In genomic region chr1:15722411-15722810, GRCh38 we compare ENCODE assay signal across 25 cellular contexts. TPM values are rescaled to one million over a fixed set of nuclear protein-coding genes. Genes with fewer than 3 reads are reported as not detected.
DNase-seq lines count a peak whose midpoint lies in the region; ATAC-seq and TF ChIP-seq lines count a peak whose summit lies in the region.
"Had no signal": no experiment of that assay in that cellular context is flagged by ENCODE, and none has a peak within 500 bp of the region (broad histone marks: within the 10 kb centered on the region; RNA-seq: fewer than 3 reads in every experiment).

No MANE protein-coding gene starts in this region.

- H3K27ac Mint-ChIP-seq in chondrocyte (ENCODE audit: unreplicated experiment) = peak overlapping the region; percentile 82
- no peak overlapping the region for H3K27ac Mint-ChIP-seq in activated naive CD4-positive, alpha-beta T cell treated with anti-CD3 and anti-CD28 coated beads, Interleukin-2, amount 10 ng/mL, durations not matched to agents 7 days and 5 days
- H3K27ac Mint-ChIP-seq in H9 = no peak overlapping the region
- H3K27ac Mint-ChIP-seq: CD8-positive, alpha-beta T cell; IgD-negative memory B cell had no signal

- intact Hi-C loops in gastrocnemius medialis (cut with DNase I; ENCODE audit: low total_unique reads) = no loop called here

- H3K23ac ChIP-seq in H9 (ENCODE audit: insufficient read length, low read depth, low read length) = no peak overlapping the region

- no peak overlapping the region for H2BK12ac ChIP-seq in H9 (ENCODE audit: insufficient read length, low read depth, low read length)

- H3K56ac ChIP-seq in H9 (ENCODE audit: insufficient read length, low read depth, low read length) = no peak overlapping the region

- H3K4me1 ChIP-seq in gastrocnemius medialis (peaks cover 50 to 55% of the 10 kb centered on the region in 2 donors), H9 (ENCODE audit: insufficient read depth, low read length) (no peaks in the 10 kb centered on the region)
- H3K4me1 ChIP-seq: Caco-2 had no signal

- no peak overlapping the region for H2AFZ ChIP-seq in H9 (ENCODE audit: low read length)
- H2AFZ ChIP-seq: GM23248 had no signal

- DNase-seq in WERI-Rb-1 (peak; percentile 22), chondrocyte (ENCODE audit: low spot score) (no peak), gastrocnemius medialis (no peak), AG08396 (ENCODE audit: low spot score) (no peak), NCI-H1930 (lab: John Stamatoyannopoulos, UW) (no peak), H9 (no peak)
- no peak for DNase-seq in activated naive CD4-positive, alpha-beta T cell treated with anti-CD3 and anti-CD28 coated beads, Interleukin-2, amount 10 ng/mL, durations not matched to agents 7 days and 5 days
- DNase-seq: CD8-positive, alpha-beta T cell; GM23248; H7; MM.1S; NCI-H2029 treated with DMSO at 0.1 percent for 48 hours; NCI-H446 treated with DMSO at 0.1 percent for 48 hours; NCI-H526; NCI-H82; NK-92 treated with Interleukin-12 subunit alpha and Interleukin-12 subunit beta, amount 100 ng/mL, for 24 hours; PC-3; SJCRH30 had no signal

- no peaks in the 10 kb centered on the region for H3K9me3 ChIP-seq in WERI-Rb-1 (ENCODE audit: severe bottlenecking)
- no peaks in the 10 kb centered on the region for H3K9me3 ChIP-seq in gastrocnemius medialis
- H3K9me3 ChIP-seq in H9 (ENCODE audit: control insufficient read depth, low read depth, low read length) = no peaks in the 10 kb centered on the region
- H3K9me3 ChIP-seq: Caco-2, SJCRH30 had no signal

- H3K9me3 Mint-ChIP-seq in chondrocyte (ENCODE audit: low read depth) (no peaks in the 10 kb centered on the region), H9 (no peaks in the 10 kb centered on the region)
- no peaks in the 10 kb centered on the region for H3K9me3 Mint-ChIP-seq in activated naive CD4-positive, alpha-beta T cell treated with anti-CD3 and anti-CD28 coated beads, Interleukin-2, amount 10 ng/mL, durations not matched to agents 7 days and 5 days
- H3K9me3 Mint-ChIP-seq: CD8-positive, alpha-beta T cell; IgD-negative memory B cell had no signal

- H3K79me1 ChIP-seq in H9 (ENCODE audit: insufficient read depth, low read depth, low read length, poor library complexity, severe bottlenecking) = no peaks in the 10 kb centered on the region

- H3K4me3 Mint-ChIP-seq in chondrocyte (ENCODE audit: unreplicated experiment) (no peak overlapping the region), H9 (no peak overlapping the region)
- no peak overlapping the region for H3K4me3 Mint-ChIP-seq in activated naive CD4-positive, alpha-beta T cell treated with anti-CD3 and anti-CD28 coated beads, Interleukin-2, amount 10 ng/mL, durations not matched to agents 7 days and 5 days
- H3K4me3 Mint-ChIP-seq: B cell; CD8-positive, alpha-beta T cell; IgD-negative memory B cell had no signal

- no peaks in the 10 kb centered on the region for H4K20me1 ChIP-seq in H9 (ENCODE audit: control insufficient read depth, insufficient read depth, insufficient read length)

- TF ChIP-seq CTCF in WERI-Rb-1 (IDR thresholded peaks at IDR 0.05; ENCODE audit: low read depth, low read length) (no peak), chondrocyte (IDR thresholded peaks at IDR 0.05) (no peak), gastrocnemius medialis (IDR thresholded peaks at IDR 0.05 in 4 of 5, conservative IDR thresholded peaks at IDR 0.05 in 1 of 5) (no peak), H9 (conservative IDR thresholded peaks at IDR 0.05) (no peak)

- no peak overlapping the region for H4K5ac ChIP-seq in H9 (ENCODE audit: insufficient read length, low read depth, low read length)

- CTCF ChIA-PET in activated naive CD4-positive, alpha-beta T cell treated with anti-CD3 and anti-CD28 coated beads, Interleukin-2, amount 10 ng/mL, durations not matched to agents 7 days and 5 days (lab: Charles Lee) = no interaction called here

- H3K27ac ChIP-seq in WERI-Rb-1 = peak overlapping the region; percentile 93
- H3K27ac ChIP-seq in gastrocnemius medialis = peak overlapping the region; percentile 93 to 96 (median 96)
- H3K27ac ChIP-seq in H9 (ENCODE audit: insufficient read length, low read depth, low read length) = no peak overlapping the region
- H3K27ac ChIP-seq: C4-2B, GM23248, KMS-11 had no signal

- no peak overlapping the region for H2BK5ac ChIP-seq in H9 (ENCODE audit: insufficient read length, low read length)

- in situ Hi-C loops in gastrocnemius medialis (cut with MboI; ENCODE audit: low sequenced_read_pairs in 4 of 4) = no loop called here

- H3K18ac ChIP-seq in H9 (ENCODE audit: insufficient read length, low read depth, low read length) = no peak overlapping the region

- H3K4ac ChIP-seq in H9 (ENCODE audit: low read depth, low read length) = no peak overlapping the region

- WGBS in H9 (ENCODE audit: extremely low coverage, insufficient read length, low lambda C conversion rate) = no CpG with 5 or more reads among the region's 4 CpGs

- no peak overlapping the region for H3K4me3 ChIP-seq in WERI-Rb-1 (ENCODE audit: low read depth, low read length)
- H3K4me3 ChIP-seq in gastrocnemius medialis = no peak overlapping the region
- H3K4me3 ChIP-seq: GM23248, SJCRH30 had no signal

- H3K36me3 Mint-ChIP-seq in chondrocyte (ENCODE audit: low read depth) (peaks cover 23% of the 10 kb centered on the region), H9 (ENCODE audit: insufficient read depth in 1 of 3, low read depth in 3 of 3) (peaks cover 22 to 61% (median 45%) of the 10 kb centered on the region in 3 experiments)
- peaks cover 20% of the 10 kb centered on the region for H3K36me3 Mint-ChIP-seq in activated naive CD4-positive, alpha-beta T cell treated with anti-CD3 and anti-CD28 coated beads, Interleukin-2, amount 10 ng/mL, durations not matched to agents 7 days and 5 days
- H3K36me3 Mint-ChIP-seq: IgD-negative memory B cell had no signal

- H4K91ac ChIP-seq in H9 (ENCODE audit: insufficient read length, low read depth, low read length) = no peak overlapping the region

- no peak overlapping the region for H3K14ac ChIP-seq in H9 (ENCODE audit: insufficient read depth, low read length)

- no peak for ATAC-seq in gastrocnemius medialis
- ATAC-seq: CD8-positive, alpha-beta T cell; PC-3; Right ventricle myocardium inferior had no signal

- H2BK20ac ChIP-seq in H9 (ENCODE audit: low read depth, low read length, poor library complexity, severe bottlenecking) = no peak overlapping the region

- H4K8ac ChIP-seq in H9 (replicated peaks; ENCODE audit: insufficient read length, low read depth, low read length) = no peak overlapping the region

- H3K27me3 ChIP-seq in WERI-Rb-1 (ENCODE audit: insufficient read depth, low read depth, severe bottlenecking) (no peaks in the 10 kb centered on the region), gastrocnemius medialis (no peaks in the 10 kb centered on the region), H9 (ENCODE audit: insufficient read depth, low read length) (no peaks in the 10 kb centered on the region)
- H3K27me3 ChIP-seq: SJCRH30 had no signal

- H2BK120ac ChIP-seq in H9 (ENCODE audit: low read depth, low read length, poor library complexity, severe bottlenecking) = no peak overlapping the region

- H2AK5ac ChIP-seq in H9 (ENCODE audit: insufficient read length, low read length) = no peak overlapping the region

- no peaks in the 10 kb centered on the region for H3K23me2 ChIP-seq in H9 (ENCODE audit: insufficient read length, low read depth, low read length, poor library complexity, severe bottlenecking)

- H2BK15ac ChIP-seq in H9 (ENCODE audit: low read depth, low read length) = no peak overlapping the region

- H3K36me3 ChIP-seq in WERI-Rb-1 (peaks cover 68% of the 10 kb centered on the region), gastrocnemius medialis (peaks cover 0 to 55% of the 10 kb centered on the region in 2 donors)

- no peaks in the 10 kb centered on the region for H3K27me3 Mint-ChIP-seq in chondrocyte (ENCODE audit: low read depth)
- no peaks in the 10 kb centered on the region for H3K27me3 Mint-ChIP-seq in activated naive CD4-positive, alpha-beta T cell treated with anti-CD3 and anti-CD28 coated beads, Interleukin-2, amount 10 ng/mL, durations not matched to agents 7 days and 5 days
- no peaks in the 10 kb centered on the region for H3K27me3 Mint-ChIP-seq in H9 (ENCODE audit: low read depth)
- H3K27me3 Mint-ChIP-seq: B cell, IgD-negative memory B cell had no signal

- H3K4me2 ChIP-seq in H9 (ENCODE audit: insufficient read depth, insufficient read length, low read length) = no peak overlapping the region
- H3K4me2 ChIP-seq: KMS-11 had no signal

- no peak for TF ChIP-seq POLR2A in gastrocnemius medialis (IDR thresholded peaks at IDR 0.05)

- no peak overlapping the region for H3T11ph ChIP-seq in H9 (ENCODE audit: low read length)

- H3K9ac ChIP-seq in H9 (ENCODE audit: extremely low read depth, insufficient read length, low read length) = no peak overlapping the region
- H3K9ac ChIP-seq: GM23248, KMS-11 had no signal

- H3K4me1 Mint-ChIP-seq in chondrocyte (ENCODE audit: low read depth) (peaks cover 10% of the 10 kb centered on the region), H9 (0 out of 4 replicates have a peak, but pooled peaks cover 0 to 3% of the 10 kb centered on the region in 2 experiments)
- H3K4me1 Mint-ChIP-seq in activated naive CD4-positive, alpha-beta T cell treated with anti-CD3 and anti-CD28 coated beads, Interleukin-2, amount 10 ng/mL, durations not matched to agents 7 days and 5 days = no peaks in the 10 kb centered on the region
- H3K4me1 Mint-ChIP-seq: B cell, IgD-negative memory B cell had no signal

- H3K79me2 ChIP-seq in H9 (ENCODE audit: insufficient read depth, low read length) = no peaks in the 10 kb centered on the region

RNA-seq across cellular contexts. Expression of gene SLC25A34, which starts 13.6 kb away (rescaled TPM):
- total RNA-seq in chondrocyte = 0.90 to 1.9 TPM (median 1.3 TPM) in 3 replicates
- total RNA-seq in gastrocnemius medialis = 10 to 100 TPM in 3 of 4 donors, 1 to 10 TPM in 1; 7.8 to 17.2 (median 13.8) TPM
- total RNA-seq in H9 (2021) = 0.94 and 1.5 TPM in 2 replicates

RNA-seq across cellular contexts. Expression of gene TMEM82, which starts 19.9 kb away (rescaled TPM):
- not detected in 3 replicates for total RNA-seq in chondrocyte
- total RNA-seq in gastrocnemius medialis = under 1 TPM in 1 of 4 donors, not detected in 3; 0.33 TPM
- 1.0 and 1.4 TPM in 2 replicates for total RNA-seq in H9 (2021)
- total RNA-seq: A673; B cell; CD8-positive, alpha-beta T cell; GM23248; PC-3; Right ventricle myocardium inferior; SJCRH30 had no signal

RNA-seq across cellular contexts. Expression of gene FBLIM1, which starts 36.2 kb away (rescaled TPM):
- 191 to 492 TPM (median 490 TPM) in 3 replicates for total RNA-seq in chondrocyte
- total RNA-seq in gastrocnemius medialis = 1 to 10 TPM; 1.4 to 3.9 (median 3.8) TPM
- 64.7 and 66.8 TPM in 2 replicates for total RNA-seq in H9 (2021)
- total RNA-seq: B cell had no signal

RNA-seq across cellular contexts. Expression of gene PLEKHM2, which starts 38.3 kb away (rescaled TPM):
- total RNA-seq in chondrocyte = 63.6 to 68.3 TPM (median 66.0 TPM) in 3 replicates
- total RNA-seq in gastrocnemius medialis = 100 to 1,000 TPM in 3 of 4 donors, 10 to 100 TPM in 1; 86.7 to 170 (median 144) TPM
- 45.9 and 50.4 TPM in 2 replicates for total RNA-seq in H9 (2021)

Comparison
In these comparisons a context has a peak if more than half of its experiments do, and no peak if none do; other contexts are left out.
1. RNA of gene FBLIM1, which starts 36.2 kb away (total RNA-seq): 191 to 492 TPM in chondrocyte and 64.7 to 66.8 TPM in H9; 1.4 to 3.9 TPM in gastrocnemius medialis; every median in the first group is over 10 times any median in the second.